ENCODE assay signal across 19 cellular contexts in genomic region chr12:120336392-120336791, GRCh38. TPM values are rescaled to one million over a fixed set of nuclear protein-coding genes. Genes with fewer than 3 reads are reported as not detected.
"Had no signal": no experiment of that assay in that cellular context is flagged by ENCODE, and none has a peak within 500 bp of the region (broad histone marks: within the 10 kb centered on the region; RNA-seq: fewer than 3 reads in every experiment).

No MANE protein-coding gene starts in this region.

RNA-seq across cellular contexts. Expression of gene PLA2G1B, which starts 8.8 kb away (rescaled TPM):
- total RNA-seq: kidney, kidney epithelial cell, left cardiac atrium, left colon, left ventricle myocardium inferior, left ventricle myocardium superior, lower leg skin, lung microvascular endothelial cell, mammary epithelial cell, mesothelial cell of epicardium, mucosa of descending colon, myocyte had no signal
- polyA plus RNA-seq: keratinocyte, mammary epithelial cell had no signal

RNA-seq across cellular contexts. Expression of gene MSI1, which starts 32.6 kb away (rescaled TPM):
- total RNA-seq: left lobe of liver; lung microvascular endothelial cell; mononuclear cell; naive thymus-derived CD4-positive, alpha-beta T cell had no signal
- polyA plus RNA-seq: immature natural killer cell; keratinocyte; mammary epithelial cell; naive thymus-derived CD4-positive, alpha-beta T cell had no signal

RNA-seq across cellular contexts. Expression of gene RNU4-1, which starts 43.4 kb away (rescaled TPM):
- total RNA-seq: kidney epithelial cell, myocyte had no signal
- polyA plus RNA-seq: hepatocyte; immature natural killer cell; lung; naive thymus-derived CD4-positive, alpha-beta T cell had no signal

RNA-seq across cellular contexts. Expression of gene RNU4-2, which starts 44.7 kb away (rescaled TPM):
- total RNA-seq: myocyte had no signal
- polyA plus RNA-seq: hepatocyte; lung; naive thymus-derived CD4-positive, alpha-beta T cell had no signal
